In the genomic region with DNA sequence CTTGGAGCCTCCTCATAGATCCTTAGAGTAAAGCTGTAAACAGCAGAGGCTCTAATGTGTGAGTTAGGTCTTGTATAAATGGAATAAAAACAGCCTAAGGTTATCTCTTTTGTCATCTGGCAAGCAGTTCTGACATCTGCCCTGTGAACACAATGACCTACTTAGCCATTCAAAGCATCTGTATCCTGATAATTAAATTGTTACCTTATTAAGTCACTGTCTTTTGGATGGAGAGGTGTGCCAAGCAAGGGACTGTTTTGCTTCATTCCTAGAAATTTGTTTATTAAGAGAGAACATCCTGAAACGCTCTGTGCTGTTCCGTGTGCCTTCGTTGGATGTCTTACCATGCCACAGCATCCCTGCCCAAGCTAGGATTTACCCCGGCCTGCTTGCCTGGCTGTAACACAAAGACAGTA, we compare ENCODE assay signal across 9 cellular contexts. TPM values are rescaled to one million over a fixed set of nuclear protein-coding genes. Genes with fewer than 3 reads are reported as not detected.
DNase-seq lines count a peak whose midpoint lies in the region; ATAC-seq and TF ChIP-seq lines count a peak whose summit lies in the region.
"Had no signal": no experiment of that assay in that cellular context is flagged by ENCODE, and none has a peak within 500 bp of the region (broad histone marks: within the 10 kb centered on the region; RNA-seq: fewer than 3 reads in every experiment).

No MANE protein-coding gene starts in this region.

- no peak overlapping the region for H3K27ac ChIP-seq in CD8-positive, alpha-beta T cell (ENCODE audit: low read depth, low read length)
- H3K27ac ChIP-seq in neuronal stem cell (replicated peaks; ENCODE audit: low read length) = no peak overlapping the region

- no peak overlapping the region for H2BK5ac ChIP-seq in neuronal stem cell (ENCODE audit: low read length)

- no peaks in the 10 kb centered on the region for H3K9me3 Mint-ChIP-seq in CD8-positive, alpha-beta T cell
- H3K9me3 Mint-ChIP-seq in chondrocyte (ENCODE audit: low read depth) = no peaks in the 10 kb centered on the region

- no peak for DNase-seq in CD8-positive, alpha-beta T cell
- DNase-seq in chondrocyte (ENCODE audit: low spot score) (no peak), neuronal stem cell (ENCODE audit: low spot score) (no peak), NCI-H1417 (lab: John Stamatoyannopoulos, UW) (no peak)
- no peak for DNase-seq in NK-92 treated with Interleukin-12 subunit alpha and Interleukin-12 subunit beta, amount 100 ng/mL, for 24 hours (lab: John Stamatoyannopoulos, UW)
- DNase-seq in activated CD4-positive, alpha-beta T cell treated with anti-CD3 and anti-CD28 coated beads, Interleukin-2, amount 50 U/mL, for 4 hours = no peak
- DNase-seq: NCI-H2107 had no signal

- H2BK15ac ChIP-seq in neuronal stem cell (ENCODE audit: low read length) = no peak overlapping the region

- no peaks in the 10 kb centered on the region for H3K9me2 ChIP-seq in Loucy (replicated peaks; ENCODE audit: low read depth, low read length)

- H3K36me3 ChIP-seq in CD8-positive, alpha-beta T cell (ENCODE audit: insufficient read depth, low read length) = no peaks in the 10 kb centered on the region
- H3K36me3 ChIP-seq in Loucy (ENCODE audit: insufficient read depth, low read length) (no peaks in the 10 kb centered on the region), neuronal stem cell (replicated peaks in 1 of 2; ENCODE audit: control insufficient read depth in 2 of 2, insufficient read depth in 2 of 2, low read length in 2 of 2) (peaks cover 0 to 5% of the 10 kb centered on the region in 2 donors)

- H3K9ac ChIP-seq in Loucy (ENCODE audit: low read depth, low read length, poor library complexity, severe bottlenecking) (peak overlapping the region; percentile 75), neuronal stem cell (ENCODE audit: low read depth, low read length, poor library complexity) (no peak overlapping the region)

- H3K27me3 Mint-ChIP-seq in CD8-positive, alpha-beta T cell (ENCODE audit: low read depth) = no peaks in the 10 kb centered on the region
- H3K27me3 Mint-ChIP-seq in chondrocyte (ENCODE audit: low read depth) = no peaks in the 10 kb centered on the region

- no peak overlapping the region for H3K27ac Mint-ChIP-seq in CD8-positive, alpha-beta T cell
- no peak overlapping the region for H3K27ac Mint-ChIP-seq in chondrocyte (ENCODE audit: unreplicated experiment)

- peaks cover 13% of the 10 kb centered on the region for H3K4me1 ChIP-seq in CD8-positive, alpha-beta T cell (ENCODE audit: insufficient read depth, low read length)
- H3K4me1 ChIP-seq in Loucy (ENCODE audit: insufficient read depth, low read length, poor library complexity, severe bottlenecking) = peaks cover 20% of the 10 kb centered on the region
- H3K4me1 ChIP-seq in neuronal stem cell (ENCODE audit: control insufficient read depth in 2 of 2, insufficient read depth in 1 of 2, low read depth in 1 of 2, low read length in 2 of 2) = peaks cover 4 to 14% of the 10 kb centered on the region in 2 donors

- H2AK5ac ChIP-seq in neuronal stem cell (ENCODE audit: low read depth, low read length) = no peak overlapping the region

- H3F3A ChIP-seq in Loucy (ENCODE audit: low read depth) = no peaks in the 10 kb centered on the region

- no peak for ATAC-seq in CD8-positive, alpha-beta T cell
- ATAC-seq in HG03521 (IDR thresholded peaks at IDR 0.05; ENCODE audit: unreplicated experiment) = no peak

- POLR2A ChIA-PET in CD8-positive, alpha-beta T cell (lab: Charles Lee) = interaction anchor here (0.5 kb wide), 1 partner anchor 204 kb away, joined by 3 read pairs; no protein-coding TSS in a partner anchor

- H2BK12ac ChIP-seq in neuronal stem cell (ENCODE audit: low read length) = no peak overlapping the region

- no peaks in the 10 kb centered on the region for H3K9me3 ChIP-seq in CD8-positive, alpha-beta T cell (ENCODE audit: low read length)
- H3K9me3 ChIP-seq in Loucy (ENCODE audit: insufficient read depth, low read depth, low read length) (no peaks in the 10 kb centered on the region), neuronal stem cell (replicated peaks in 1 of 2; ENCODE audit: control insufficient read depth in 2 of 2, insufficient read depth in 1 of 2, low read depth in 1 of 2, low read length in 2 of 2) (no peaks in the 10 kb centered on the region)

- peaks cover 26% of the 10 kb centered on the region for H3K4me1 Mint-ChIP-seq in CD8-positive, alpha-beta T cell (ENCODE audit: low read depth)
- H3K4me1 Mint-ChIP-seq in chondrocyte (ENCODE audit: low read depth) = peaks cover 46% of the 10 kb centered on the region

- H3K4me2 ChIP-seq in Loucy (ENCODE audit: low read depth, low read length, poor library complexity, severe bottlenecking) = peak overlapping the region; percentile 94
- peak overlapping the region; percentile 51 for H3K4me2 ChIP-seq in neuronal stem cell (ENCODE audit: insufficient read depth, low read length, poor library complexity, severe bottlenecking)

- H3K79me1 ChIP-seq in neuronal stem cell (ENCODE audit: low read depth, low read length) = peaks cover 2% of the 10 kb centered on the region

- H3K4ac ChIP-seq in neuronal stem cell (ENCODE audit: low read length) = no peak overlapping the region

- no CpG with 5 or more reads among the region's 4 CpGs for WGBS in neuronal stem cell (ENCODE audit: extremely low coverage in 2 of 2, insufficient read length in 2 of 2, insufficient replicate concordance in 1 of 2), 2 donors

- no peak overlapping the region for H3K23ac ChIP-seq in neuronal stem cell (ENCODE audit: low read depth, low read length, poor library complexity)

- intact Hi-C loops in CD8-positive, alpha-beta T cell (cut with DNase I, micrococcal nuclease) = loop anchor here (10.0 kb wide), 2 partner anchors 830 to 1360 kb away; no protein-coding TSS in a partner anchor

- H4K20me1 ChIP-seq in Loucy (ENCODE audit: insufficient read depth, low read length, poor library complexity, severe bottlenecking) = no peaks in the 10 kb centered on the region

- H3K27me3 ChIP-seq in CD8-positive, alpha-beta T cell (ENCODE audit: insufficient read depth, low read length) = no peaks in the 10 kb centered on the region
- H3K27me3 ChIP-seq in Loucy (ENCODE audit: insufficient read depth, low read length, poor library complexity, severe bottlenecking) (no peaks in the 10 kb centered on the region), neuronal stem cell (ENCODE audit: control insufficient read depth in 3 of 3, insufficient read depth in 3 of 3, low read depth in 1 of 3, low read length in 3 of 3) (no peaks in the 10 kb centered on the region)

- TF ChIP-seq CTCF in CD8-positive, alpha-beta T cell (IDR thresholded peaks at IDR 0.05) = no peak
- TF ChIP-seq CTCF in Loucy (conservative IDR thresholded peaks at IDR 0.05; ENCODE audit: low read length) (no peak), chondrocyte (IDR thresholded peaks at IDR 0.05) (no peak)

- peak overlapping the region; percentile 92 for H3K4me3 Mint-ChIP-seq in CD8-positive, alpha-beta T cell
- peak overlapping the region; percentile 79 for H3K4me3 Mint-ChIP-seq in chondrocyte (ENCODE audit: unreplicated experiment)

- no peak overlapping the region for H4K91ac ChIP-seq in neuronal stem cell (ENCODE audit: low read depth, low read length, poor library complexity)

- H3K36me3 Mint-ChIP-seq in CD8-positive, alpha-beta T cell = peaks cover 5% of the 10 kb centered on the region
- no peaks in the 10 kb centered on the region for H3K36me3 Mint-ChIP-seq in chondrocyte (ENCODE audit: low read depth)

- H3K18ac ChIP-seq in neuronal stem cell (ENCODE audit: low read length) = no peak overlapping the region

- H2AFZ ChIP-seq in Loucy (ENCODE audit: low read length) (no peak overlapping the region), neuronal stem cell (ENCODE audit: low read length) (peak overlapping the region; percentile 91)

- no peak overlapping the region for H2BK120ac ChIP-seq in neuronal stem cell (ENCODE audit: low read depth, low read length)

- H4K8ac ChIP-seq in neuronal stem cell (ENCODE audit: low read depth, low read length) = no peak overlapping the region

- CTCF ChIA-PET in CD8-positive, alpha-beta T cell (lab: Charles Lee) = interaction anchor here (1.8 to 2.1 kb wide), 2 partner anchors 17 to 204 kb away, joined by 7 to 11 read pairs; no protein-coding TSS in a partner anchor

- peak overlapping the region; percentile 70 for H3K4me3 ChIP-seq in CD8-positive, alpha-beta T cell (ENCODE audit: low read depth, low read length)
- H3K4me3 ChIP-seq in Loucy (ENCODE audit: low read length, poor library complexity, severe bottlenecking) (peak overlapping the region; percentile 78), neuronal stem cell (ENCODE audit: low read length in 2 of 2) (peak overlapping the region in 1 of 2 donors; percentile 63)

- no peak overlapping the region for H3K14ac ChIP-seq in neuronal stem cell (ENCODE audit: low read length)

- H3K79me2 ChIP-seq in Loucy (ENCODE audit: insufficient read depth, low read length) = peaks cover 12% of the 10 kb centered on the region; the same call in 1 of the 2 replicates

RNA-seq across cellular contexts. Expression of a gene that starts 1.5 kb away (rescaled TPM):
- under 1 TPM; 0.44 to 0.65 TPM for total RNA-seq in CD8-positive, alpha-beta T cell
- 9.9 to 10.6 TPM (median 10.0 TPM) in 3 replicates for total RNA-seq in chondrocyte
- polyA plus RNA-seq in neuronal stem cell (2013, experiment 1 of 2) = 4.5 TPM
- 4.7 TPM for polyA plus RNA-seq in neuronal stem cell (2013, experiment 2 of 2)

RNA-seq across cellular contexts. Expression of a gene that starts 13.8 kb away (rescaled TPM):
- total RNA-seq in CD8-positive, alpha-beta T cell = 1 to 10 TPM; 6.9 to 7.1 TPM
- 7.0 to 10.1 TPM (median 9.2 TPM) in 3 replicates for total RNA-seq in chondrocyte
- 12.1 TPM for polyA plus RNA-seq in neuronal stem cell (2013, experiment 1 of 2)
- polyA plus RNA-seq in neuronal stem cell (2013, experiment 2 of 2) = 11.5 TPM
